16 cellular contexts compared by ENCODE assay signal in genomic region chr1:213003281-213003680, GRCh38. TPM values are rescaled to one million over a fixed set of nuclear protein-coding genes. Genes with fewer than 3 reads are reported as not detected.
DNase-seq lines count a peak whose midpoint lies in the region; ATAC-seq and TF ChIP-seq lines count a peak whose summit lies in the region.
"Had no signal": no experiment of that assay in that cellular context is flagged by ENCODE, and none has a peak within 500 bp of the region (broad histone marks: within the 10 kb centered on the region; RNA-seq: fewer than 3 reads in every experiment).

No MANE protein-coding gene starts in this region.

- H3K4me3 Mint-ChIP-seq in MCF 10A (ENCODE audit: unreplicated experiment) = no peak overlapping the region

- H3K9me3 ChIP-seq in breast epithelium (no peaks in the 10 kb centered on the region), smooth muscle cell (replicated peaks; ENCODE audit: low read depth) (no peaks in the 10 kb centered on the region), psoas muscle (no peaks in the 10 kb centered on the region)

- 91% methylated on average over 3 of the region's 3 CpGs for WGBS in smooth muscle cell (ENCODE audit: low lambda C conversion rate)
- 88 to 95% (median 90%) methylated on average over 3 of the region's 3 CpGs for WGBS in psoas muscle, 3 donors

- POLR2A ChIA-PET in MCF 10A (lab: Yijun Ruan, JAX) = interaction anchor here (1.1 to 4.2 kb wide), 2 partner anchors 10 to 67 kb away, joined by 3 to 32 read pairs; partner anchors contain the start of gene ANGEL2

- H3K4me2 ChIP-seq in smooth muscle cell = peak overlapping the region; percentile 53
- H3K4me2 ChIP-seq: KMS-11 had no signal

- H2AFZ ChIP-seq in smooth muscle cell (ENCODE audit: low read depth) = no peak overlapping the region

- CTCF ChIA-PET in MCF 10A (lab: Yijun Ruan, JAX) = interaction anchor here (0.6 to 6.2 kb wide), 14 partner anchors 7 to 831 kb away, joined by 3 to 73 read pairs (median 4); no protein-coding TSS in a partner anchor

- peak; percentile 70 for ATAC-seq in GM21381 (IDR thresholded peaks at IDR 0.05; ENCODE audit: unreplicated experiment)
- peak; percentile 81 for ATAC-seq in HG03378 (IDR thresholded peaks at IDR 0.05; ENCODE audit: unreplicated experiment)
- ATAC-seq in psoas muscle = no peak

- H4K20me1 ChIP-seq in smooth muscle cell (ENCODE audit: low read depth) = no peaks in the 10 kb centered on the region

- BruUV-seq in MCF 10A (replicated peaks; lab: Mats Ljungman, UMichigan) = TSS peak; percentile 1

- H3K79me2 ChIP-seq in smooth muscle cell (ENCODE audit: low read depth) = no peaks in the 10 kb centered on the region

- no peak overlapping the region for H3K9ac ChIP-seq in smooth muscle cell (ENCODE audit: low read depth)
- H3K9ac ChIP-seq: KMS-11 had no signal

- H3K27ac Mint-ChIP-seq in MCF 10A (ENCODE audit: low read depth, unreplicated experiment) = no peak overlapping the region

- H3K4me3 ChIP-seq in breast epithelium (no peak overlapping the region), smooth muscle cell (no peak overlapping the region), psoas muscle (no peak overlapping the region)

- no peaks in the 10 kb centered on the region for H3K36me3 ChIP-seq in breast epithelium
- peaks cover 5% of the 10 kb centered on the region for H3K36me3 ChIP-seq in smooth muscle cell (ENCODE audit: low read depth)
- H3K36me3 ChIP-seq in psoas muscle (ENCODE audit: insufficient read depth in 1 of 2, low read depth in 1 of 2) = peaks cover 0 to 99% of the 10 kb centered on the region in 2 donors

- H3K4me1 ChIP-seq in breast epithelium (no peaks in the 10 kb centered on the region), smooth muscle cell (ENCODE audit: low read depth) (no peaks in the 10 kb centered on the region), psoas muscle (no peaks in the 10 kb centered on the region)

- H3F3A ChIP-seq in smooth muscle cell (ENCODE audit: low read depth) = peaks cover 6% of the 10 kb centered on the region

- no peaks in the 10 kb centered on the region for H3K4me1 Mint-ChIP-seq in MCF 10A (ENCODE audit: insufficient read depth, unreplicated experiment)

- H3K27ac ChIP-seq in breast epithelium = no peak overlapping the region
- peak overlapping the region; percentile 47 for H3K27ac ChIP-seq in smooth muscle cell (ENCODE audit: low read depth)
- no peak overlapping the region for H3K27ac ChIP-seq in psoas muscle
- H3K27ac ChIP-seq: KMS-11 had no signal

- H3K36me3 Mint-ChIP-seq in MCF 10A (ENCODE audit: insufficient read depth, unreplicated experiment) = peaks cover 93% of the 10 kb centered on the region

- intact Hi-C loops in MCF 10A (cut with micrococcal nuclease) (no loop called here), breast epithelium (cut with DNase I; ENCODE audit: low total_unique reads) (no loop called here), psoas muscle (cut with DNase I) (loop anchor here (5.0 kb wide), 2 partner anchors 201 to 206 kb away; no protein-coding TSS in a partner anchor)

- no peak for DNase-seq in MCF 10A (ENCODE audit: unreplicated experiment)
- no peak for DNase-seq in breast epithelium (ENCODE audit: low spot score in 2 of 2)
- no peak for DNase-seq in smooth muscle cell (lab: John Stamatoyannopoulos, UW; ENCODE audit: unreplicated experiment)
- no peak for DNase-seq in GM10266 (ENCODE audit: extremely low spot score)
- DNase-seq in kidney tubule cell (ENCODE audit: low spot score) = no peak
- no peak for DNase-seq in psoas muscle
- DNase-seq: amniotic stem cell, Calu3, GDM1, mammary epithelial cell, NCI-H1417, NCI-H226, SIG-M5 had no signal

- no peaks in the 10 kb centered on the region for H3K27me3 ChIP-seq in breast epithelium
- H3K27me3 ChIP-seq in smooth muscle cell (ENCODE audit: low read depth) = no peaks in the 10 kb centered on the region
- H3K27me3 ChIP-seq in psoas muscle (ENCODE audit: insufficient read depth in 3 of 3, low read length in 2 of 3) = no peaks in the 10 kb centered on the region

- H3K9me3 Mint-ChIP-seq in MCF 10A (ENCODE audit: unreplicated experiment) = no peaks in the 10 kb centered on the region

- no peaks in the 10 kb centered on the region for H3K27me3 Mint-ChIP-seq in MCF 10A (ENCODE audit: insufficient read depth, unreplicated experiment)

- TF ChIP-seq CTCF in MCF 10A (IDR thresholded peaks at IDR 0.05; ENCODE audit: unreplicated experiment) (no peak), breast epithelium (IDR thresholded peaks at IDR 0.05) (no peak), smooth muscle cell (IDR thresholded peaks at IDR 0.05; ENCODE audit: borderline replicate concordance, insufficient read depth, poor library complexity, severe bottlenecking) (no peak), GM10266 (IDR thresholded peaks at IDR 0.05; ENCODE audit: control insufficient read depth, insufficient read depth, low read depth, missing control alignments) (no peak), psoas muscle (IDR thresholded peaks at IDR 0.05) (no peak)

- TF ChIP-seq POLR2A in breast epithelium (IDR thresholded peaks at IDR 0.05) = no peak

RNA-seq across cellular contexts. Expression of gene ANGEL2, which starts 12.4 kb away (rescaled TPM):
- total RNA-seq in MCF 10A (2022) (87.1 and 89.7 TPM in 2 replicates), breast epithelium (10 to 100 TPM; 60.5 to 84.0 (median 72.4) TPM), smooth muscle cell (29.7 and 34.7 TPM in 2 replicates), psoas muscle (10 to 100 TPM; 18.2 to 24.9 (median 19.5) TPM)
- polyA plus RNA-seq in smooth muscle cell (13.1 and 14.9 TPM in 2 replicates), psoas muscle (10 to 100 TPM in 1 of 3 donors, 1 to 10 TPM in 2; 7.3 to 18.0 (median 7.5) TPM)

RNA-seq across cellular contexts. Expression of gene RPS6KC1, which starts 47.8 kb away (rescaled TPM):
- total RNA-seq in MCF 10A (2022) (24.5 and 24.9 TPM in 2 replicates), breast epithelium (10 to 100 TPM; 26.2 to 32.1 (median 28.2) TPM), smooth muscle cell (30.8 and 35.9 TPM in 2 replicates), psoas muscle (10 to 100 TPM; 12.1 to 15.7 (median 13.3) TPM)
- polyA plus RNA-seq in smooth muscle cell (17.6 and 18.7 TPM in 2 replicates), psoas muscle (10 to 100 TPM in 2 of 3 donors, 1 to 10 TPM in 1; 8.0 to 19.8 (median 15.7) TPM)

RNA-seq across cellular contexts. Expression of gene VASH2, which starts 52.9 kb away (rescaled TPM):
- total RNA-seq in MCF 10A (2022) (not detected in 2 replicates), breast epithelium (1 to 10 TPM; 2.3 to 4.0 (median 2.9) TPM), smooth muscle cell (8.9 and 16.0 TPM in 2 replicates), psoas muscle (1 to 10 TPM in 1 of 4 donors, under 1 TPM in 3; 0.16 to 1.6 (median 0.17) TPM)
- polyA plus RNA-seq in smooth muscle cell (6.7 and 6.9 TPM in 2 replicates), psoas muscle (under 1 TPM; 0.09 to 0.39 (median 0.21) TPM)

Comparison
In these comparisons a context has a peak if more than half of its experiments do, and no peak if none do; other contexts are left out.
1. ATAC-seq: peak in GM21381 (single experiment) and HG03378 (single experiment); none in psoas muscle (0 of 4).
2. intact Hi-C loops: an anchor here in psoas muscle (5.0 kb wide); none called in MCF 10A and breast epithelium.